ENCODE assay signal across 9 cellular contexts in the genomic region with DNA sequence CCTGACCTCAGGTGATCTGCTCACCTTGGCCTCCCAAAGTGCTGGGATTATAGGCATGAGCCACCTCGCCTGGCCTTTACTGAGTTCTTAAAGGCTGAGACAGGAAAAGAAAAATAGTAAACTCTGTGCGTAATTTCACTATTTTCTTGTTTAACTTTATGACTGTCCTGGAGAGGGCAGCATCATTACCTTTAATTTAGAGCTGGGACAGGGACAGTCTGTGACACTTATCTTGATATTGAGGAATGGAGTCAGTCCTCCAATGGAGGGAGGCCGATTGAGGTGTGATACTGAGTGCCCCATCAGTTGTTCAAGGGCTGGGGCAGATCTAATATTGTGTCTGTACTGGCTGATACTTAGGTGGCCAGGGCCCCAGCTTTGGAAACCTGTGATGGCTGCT. TPM values are rescaled to one million over a fixed set of nuclear protein-coding genes. Genes with fewer than 3 reads are reported as not detected.
DNase-seq lines count a peak whose midpoint lies in the region; ATAC-seq and TF ChIP-seq lines count a peak whose summit lies in the region.
"Had no signal": no experiment of that assay in that cellular context is flagged by ENCODE, and none has a peak within 500 bp of the region (broad histone marks: within the 10 kb centered on the region; RNA-seq: fewer than 3 reads in every experiment).

No MANE protein-coding gene starts in this region.

- no peaks in the 10 kb centered on the region for H3F3A ChIP-seq in SK-N-SH (replicated peaks; ENCODE audit: insufficient read depth)

- DNase-seq in SK-N-SH (no peak), M059J (ENCODE audit: low read depth) (peak; percentile 18), retinal pigment epithelial cell (ENCODE audit: low read depth) (no peak)
- DNase-seq in central memory CD4-positive, alpha-beta T cell = peak; percentile 20
- DNase-seq in stimulated activated CD4-positive, alpha-beta T cell treated with anti-CD3 and anti-CD28 coated beads, Interleukin-4, amount 100 ng/mL, for 1 hour = no peak

- H3K27ac ChIP-seq in SK-N-SH (ENCODE audit: low read depth in 2 of 2, low read length in 1 of 2) = no peak overlapping the region

- no peak overlapping the region for H2AFZ ChIP-seq in SK-N-SH (ENCODE audit: low read depth)

- peak; percentile 56 for TF ChIP-seq RAD21 in SK-N-SH (IDR thresholded peaks at IDR 0.05; ENCODE audit: low read length)

- TF ChIP-seq CTCF in SK-N-SH (IDR thresholded peaks at IDR 0.05) (peak; percentile 19), retinal pigment epithelial cell (conservative IDR thresholded peaks at IDR 0.05; ENCODE audit: low read depth, low read length) (peak; percentile 5)

- POLR2A ChIA-PET in SK-N-SH (lab: Yijun Ruan, JAX) = no interaction called here

- no peak for TF ChIP-seq EP300 in SK-N-SH (IDR thresholded peaks at IDR 0.05; ENCODE audit: borderline replicate concordance in 1 of 2, low read depth in 1 of 2, low read length in 1 of 2)

- H3K9ac ChIP-seq in SK-N-SH = no peak overlapping the region

- WGBS in SK-N-SH (ENCODE audit: low lambda C conversion rate) = 56% methylated on average over 3 of the region's 3 CpGs

- H3K36me3 ChIP-seq in SK-N-SH (replicated peaks in 1 of 2; ENCODE audit: control insufficient read depth in 1 of 2, insufficient read depth in 2 of 2, low read length in 1 of 2) = no peaks in the 10 kb centered on the region

- H3K9me3 ChIP-seq in SK-N-SH = no peaks in the 10 kb centered on the region

- CTCF ChIA-PET in SK-N-SH (lab: Yijun Ruan, JAX) = interaction anchor here (0.6 to 1.3 kb wide), 6 partner anchors 63 to 1005 kb away, joined by 3 to 5 read pairs (median 4); a partner anchor contains a TSS

- no peaks in the 10 kb centered on the region for H3K9me2 ChIP-seq in SK-N-SH

- no peaks in the 10 kb centered on the region for H3K4me1 ChIP-seq in SK-N-SH (ENCODE audit: control insufficient read depth in 1 of 2, insufficient read depth in 2 of 2, low read depth in 1 of 2, low read length in 1 of 2)

- H3K27me3 ChIP-seq in SK-N-SH (ENCODE audit: insufficient read depth) = no peaks in the 10 kb centered on the region

- TF ChIP-seq POLR2A in GM18505 (IDR thresholded peaks at IDR 0.05; ENCODE audit: borderline replicate concordance, extremely low read depth, insufficient read depth, insufficient read length) = no peak

- H3K4me2 ChIP-seq in SK-N-SH = no peak overlapping the region

- H3K4me3 ChIP-seq in SK-N-SH (ENCODE audit: low read depth in 2 of 2, low read length in 1 of 2) (no peak overlapping the region), retinal pigment epithelial cell (ENCODE audit: low read length) (no peak overlapping the region)

- H4K20me1 ChIP-seq in SK-N-SH (ENCODE audit: insufficient read depth) = no peaks in the 10 kb centered on the region

- ATAC-seq in SK-N-SH treated with all-trans-retinoic acid at 6 μM for 48 hours (no peak; the same call in 2 of the 3 replicates), HG03159 (IDR thresholded peaks at IDR 0.05; ENCODE audit: unreplicated experiment) (no peak), GM18505 (IDR thresholded peaks at IDR 0.05; ENCODE audit: unreplicated experiment) (no peak)

- no peaks in the 10 kb centered on the region for H3K79me2 ChIP-seq in SK-N-SH (ENCODE audit: insufficient read depth)

TF ChIP-seq in SK-N-SH, 30 proteins besides CTCF, POLR2A, EP300 and RAD21:
- TF ChIP-seq SMC3 (IDR thresholded peaks at IDR 0.05; ENCODE audit: low read depth, low read length) = peak; percentile 10; the same call in 1 of the 2 replicates
- TF ChIP-seq YY1 (IDR thresholded peaks at IDR 0.05; ENCODE audit: low read depth) = no peak
TF ChIP-seq in SK-N-SH: peak in this region for 1.

TF ChIP-seq in SK-N-SH treated with all-trans-retinoic acid at 6 μM for 48 hours, 23 proteins besides CTCF, POLR2A, EP300 and RAD21 (continues in another document):
- TF ChIP-seq ZFP30 (CRISPR knock-in tag; IDR thresholded peaks at IDR 0.05) (no peak), BACH2 (CRISPR knock-in tag; IDR thresholded peaks at IDR 0.05; ENCODE audit: borderline replicate concordance) (no peak), ZC3H10 (CRISPR knock-in tag; IDR thresholded peaks at IDR 0.05) (no peak), ESRRG (CRISPR knock-in tag; IDR thresholded peaks at IDR 0.05) (no peak), ZNF565 (CRISPR knock-in tag; conservative IDR thresholded peaks at IDR 0.05; ENCODE audit: low read depth) (no peak), CSDC2 (CRISPR knock-in tag; IDR thresholded peaks at IDR 0.05) (no peak), GLIS3 (CRISPR knock-in tag; IDR thresholded peaks at IDR 0.05) (no peak), PPARA (CRISPR knock-in tag; IDR thresholded peaks at IDR 0.05; ENCODE audit: borderline replicate concordance) (no peak), SNAI2 (CRISPR knock-in tag; IDR thresholded peaks at IDR 0.05) (no peak), TCF4 (CRISPR knock-in tag; IDR thresholded peaks at IDR 0.05; ENCODE audit: borderline replicate concordance) (no peak), ARNTL (CRISPR knock-in tag; IDR thresholded peaks at IDR 0.05; ENCODE audit: borderline replicate concordance, low read depth) (no peak), ZFP3 (CRISPR knock-in tag; IDR thresholded peaks at IDR 0.05) (no peak), RARB (CRISPR knock-in tag; IDR thresholded peaks at IDR 0.05) (no peak)
- TF ChIP-seq, protein P1, sequence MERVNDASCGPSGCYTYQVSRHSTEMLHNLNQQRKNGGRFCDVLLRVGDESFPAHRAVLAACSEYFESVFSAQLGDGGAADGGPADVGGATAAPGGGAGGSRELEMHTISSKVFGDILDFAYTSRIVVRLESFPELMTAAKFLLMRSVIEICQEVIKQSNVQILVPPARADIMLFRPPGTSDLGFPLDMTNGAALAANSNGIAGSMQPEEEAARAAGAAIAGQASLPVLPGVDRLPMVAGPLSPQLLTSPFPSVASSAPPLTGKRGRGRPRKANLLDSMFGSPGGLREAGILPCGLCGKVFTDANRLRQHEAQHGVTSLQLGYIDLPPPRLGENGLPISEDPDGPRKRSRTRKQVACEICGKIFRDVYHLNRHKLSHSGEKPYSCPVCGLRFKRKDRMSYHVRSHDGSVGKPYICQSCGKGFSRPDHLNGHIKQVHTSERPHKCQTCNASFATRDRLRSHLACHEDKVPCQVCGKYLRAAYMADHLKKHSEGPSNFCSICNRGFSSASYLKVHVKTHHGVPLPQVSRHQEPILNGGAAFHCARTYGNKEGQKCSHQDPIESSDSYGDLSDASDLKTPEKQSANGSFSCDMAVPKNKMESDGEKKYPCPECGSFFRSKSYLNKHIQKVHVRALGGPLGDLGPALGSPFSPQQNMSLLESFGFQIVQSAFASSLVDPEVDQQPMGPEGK (CRISPR knock-in tag; IDR thresholded peaks at IDR 0.05; ENCODE audit: borderline replicate concordance) = no peak
- TF ChIP-seq, protein P2, sequence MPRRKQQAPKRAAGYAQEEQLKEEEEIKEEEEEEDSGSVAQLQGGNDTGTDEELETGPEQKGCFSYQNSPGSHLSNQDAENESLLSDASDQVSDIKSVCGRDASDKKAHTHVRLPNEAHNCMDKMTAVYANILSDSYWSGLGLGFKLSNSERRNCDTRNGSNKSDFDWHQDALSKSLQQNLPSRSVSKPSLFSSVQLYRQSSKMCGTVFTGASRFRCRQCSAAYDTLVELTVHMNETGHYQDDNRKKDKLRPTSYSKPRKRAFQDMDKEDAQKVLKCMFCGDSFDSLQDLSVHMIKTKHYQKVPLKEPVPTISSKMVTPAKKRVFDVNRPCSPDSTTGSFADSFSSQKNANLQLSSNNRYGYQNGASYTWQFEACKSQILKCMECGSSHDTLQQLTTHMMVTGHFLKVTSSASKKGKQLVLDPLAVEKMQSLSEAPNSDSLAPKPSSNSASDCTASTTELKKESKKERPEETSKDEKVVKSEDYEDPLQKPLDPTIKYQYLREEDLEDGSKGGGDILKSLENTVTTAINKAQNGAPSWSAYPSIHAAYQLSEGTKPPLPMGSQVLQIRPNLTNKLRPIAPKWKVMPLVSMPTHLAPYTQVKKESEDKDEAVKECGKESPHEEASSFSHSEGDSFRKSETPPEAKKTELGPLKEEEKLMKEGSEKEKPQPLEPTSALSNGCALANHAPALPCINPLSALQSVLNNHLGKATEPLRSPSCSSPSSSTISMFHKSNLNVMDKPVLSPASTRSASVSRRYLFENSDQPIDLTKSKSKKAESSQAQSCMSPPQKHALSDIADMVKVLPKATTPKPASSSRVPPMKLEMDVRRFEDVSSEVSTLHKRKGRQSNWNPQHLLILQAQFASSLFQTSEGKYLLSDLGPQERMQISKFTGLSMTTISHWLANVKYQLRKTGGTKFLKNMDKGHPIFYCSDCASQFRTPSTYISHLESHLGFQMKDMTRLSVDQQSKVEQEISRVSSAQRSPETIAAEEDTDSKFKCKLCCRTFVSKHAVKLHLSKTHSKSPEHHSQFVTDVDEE (CRISPR knock-in tag; IDR thresholded peaks at IDR 0.05) = no peak
- TF ChIP-seq, protein P3, sequence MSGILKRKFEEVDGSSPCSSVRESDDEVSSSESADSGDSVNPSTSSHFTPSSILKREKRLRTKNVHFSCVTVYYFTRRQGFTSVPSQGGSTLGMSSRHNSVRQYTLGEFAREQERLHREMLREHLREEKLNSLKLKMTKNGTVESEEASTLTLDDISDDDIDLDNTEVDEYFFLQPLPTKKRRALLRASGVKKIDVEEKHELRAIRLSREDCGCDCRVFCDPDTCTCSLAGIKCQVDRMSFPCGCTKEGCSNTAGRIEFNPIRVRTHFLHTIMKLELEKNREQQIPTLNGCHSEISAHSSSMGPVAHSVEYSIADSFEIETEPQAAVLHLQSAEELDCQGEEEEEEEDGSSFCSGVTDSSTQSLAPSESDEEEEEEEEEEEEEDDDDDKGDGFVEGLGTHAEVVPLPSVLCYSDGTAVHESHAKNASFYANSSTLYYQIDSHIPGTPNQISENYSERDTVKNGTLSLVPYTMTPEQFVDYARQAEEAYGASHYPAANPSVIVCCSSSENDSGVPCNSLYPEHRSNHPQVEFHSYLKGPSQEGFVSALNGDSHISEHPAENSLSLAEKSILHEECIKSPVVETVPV (CRISPR knock-in tag; IDR thresholded peaks at IDR 0.05) = no peak

RNA-seq across cellular contexts. Expression of a gene that starts 21.5 kb away (rescaled TPM):
- 0.10 and 0.13 TPM in 2 replicates for polyA plus RNA-seq in SK-N-SH (2012; rRNA removed)
- polyA plus RNA-seq in SK-N-SH (2012; cell fraction: cytosol; rRNA removed) = 0.03 and 0.05 TPM in 2 replicates
- 0.06 TPM in 2 replicates for polyA plus RNA-seq in SK-N-SH (2012; cell fraction: nucleus; rRNA removed)
- 1.1 and 1.8 TPM in 2 replicates for total RNA-seq in M059J (2014; rRNA removed; shearing (Covaris generic))
- total RNA-seq: MCF 10A had no signal

RNA-seq across cellular contexts. Expression of a gene that starts 37.4 kb away (rescaled TPM):
- polyA plus RNA-seq in SK-N-SH (2012; rRNA removed) = 12.5 and 12.6 TPM in 2 replicates
- 8.3 and 10.6 TPM in 2 replicates for polyA plus RNA-seq in SK-N-SH (2012; cell fraction: cytosol; rRNA removed)
- polyA plus RNA-seq in SK-N-SH (2012; cell fraction: nucleus; rRNA removed) = 10.8 and 11.3 TPM in 2 replicates
- 4.0 and 9.0 TPM in 2 replicates for total RNA-seq in M059J (2014; rRNA removed; shearing (Covaris generic))
- total RNA-seq: MCF 10A had no signal

Comparison
In these comparisons a context has a peak if more than half of its experiments do, and no peak if none do; other contexts are left out.
1. DNase-seq: peak in M059J (single experiment) and central memory CD4-positive, alpha-beta T cell (single experiment); none in SK-N-SH (single experiment), retinal pigment epithelial cell (single experiment) and stimulated activated CD4-positive, alpha-beta T cell treated with anti-CD3 and anti-CD28 coated beads, Interleukin-4, amount 100 ng/mL, for 1 hour (single experiment).